11 cellular contexts compared by ENCODE assay signal in genomic region chrX:57905141-57905540, GRCh38. TPM values are rescaled to one million over a fixed set of nuclear protein-coding genes. Genes with fewer than 3 reads are reported as not detected.
A peak's percentile ranks its signal among the peaks of the same experiment; 100 is the strongest.
DNase-seq lines count a peak whose midpoint lies in the region; ATAC-seq, FAIRE-seq and TF ChIP-seq lines count a peak whose summit lies in the region.
"Had no signal": no experiment of that assay in that cellular context is flagged by ENCODE, and none has a peak within 500 bp of the region (broad histone marks: within the 10 kb centered on the region; RNA-seq: fewer than 3 reads in every experiment).

No MANE protein-coding gene starts in this region.

- peaks cover 7% of the 10 kb centered on the region for H3K36me3 Mint-ChIP-seq in activated CD8-positive, alpha-beta memory T cell treated with anti-CD3 and anti-CD28 coated beads, Interleukin-2, amount 10 ng/mL, durations not matched to agents 7 days and 5 days
- peaks cover 8% of the 10 kb centered on the region for H3K36me3 Mint-ChIP-seq in activated T-helper 1 cell treated with anti-CD3 and anti-CD28 coated beads, Interleukin-12 subunit alpha, Interleukin-12 subunit beta, Interleukin-2, Interleukin-4 antibody, amounts not matched to agents 30 ng/mL and 10 ng/mL and 1 ng/mL, durations not matched to agents 14 hours and 24 hours and 36 hours (ENCODE audit: low read depth)

- peak overlapping the region; percentile 78 for H3K27ac Mint-ChIP-seq in activated CD8-positive, alpha-beta memory T cell treated with anti-CD3 and anti-CD28 coated beads, Interleukin-2, amount 10 ng/mL, durations not matched to agents 7 days and 5 days
- H3K27ac Mint-ChIP-seq in activated T-helper 1 cell treated with anti-CD3 and anti-CD28 coated beads, Interleukin-12 subunit alpha, Interleukin-12 subunit beta, Interleukin-2, Interleukin-4 antibody, amounts not matched to agents 30 ng/mL and 10 ng/mL and 1 ng/mL, durations not matched to agents 14 hours and 24 hours and 36 hours: no peak overlapping the region

- intact Hi-C loops in activated T-helper 1 cell treated with anti-CD3 and anti-CD28 coated beads, Interleukin-12 subunit alpha, Interleukin-12 subunit beta, Interleukin-2, Interleukin-4 antibody, amounts not matched to agents 30 ng/mL and 10 ng/mL and 1 ng/mL, durations not matched to agents 14 hours and 24 hours and 36 hours (cut with micrococcal nuclease): loop anchor here (5.0 kb wide), 3 partner anchors 313 to 1093 kb away; partner anchors contain the start of genes SPIN2B and ZXDB

- peak overlapping the region; percentile 62 for H3K4me3 Mint-ChIP-seq in activated CD8-positive, alpha-beta memory T cell treated with anti-CD3 and anti-CD28 coated beads, Interleukin-2, amount 10 ng/mL, durations not matched to agents 7 days and 5 days
- H3K4me3 Mint-ChIP-seq in activated T-helper 1 cell treated with anti-CD3 and anti-CD28 coated beads, Interleukin-12 subunit alpha, Interleukin-12 subunit beta, Interleukin-2, Interleukin-4 antibody, amounts not matched to agents 30 ng/mL and 10 ng/mL and 1 ng/mL, durations not matched to agents 14 hours and 24 hours and 36 hours: peak overlapping the region; percentile 51

- H3K27ac ChIP-seq in substantia nigra (ENCODE audit: low read depth, low read length, poor library complexity, severe bottlenecking): peak overlapping the region; percentile 59

- ATAC-seq in activated CD8-positive, alpha-beta memory T cell treated with anti-CD3 and anti-CD28 coated beads, Interleukin-2, amount 10 ng/mL, durations not matched to agents 7 days and 5 days: no peak
- no peak for ATAC-seq in HG02852 (IDR thresholded peaks at IDR 0.05; ENCODE audit: unreplicated experiment)

- H3K4me3 ChIP-seq in fibroblast of villous mesenchyme (ENCODE audit: low read depth, low read length): peak overlapping the region; percentile 15

- peaks cover 26% of the 10 kb centered on the region for H3K4me1 Mint-ChIP-seq in activated CD8-positive, alpha-beta memory T cell treated with anti-CD3 and anti-CD28 coated beads, Interleukin-2, amount 10 ng/mL, durations not matched to agents 7 days and 5 days
- peaks cover 27% of the 10 kb centered on the region for H3K4me1 Mint-ChIP-seq in activated T-helper 1 cell treated with anti-CD3 and anti-CD28 coated beads, Interleukin-12 subunit alpha, Interleukin-12 subunit beta, Interleukin-2, Interleukin-4 antibody, amounts not matched to agents 30 ng/mL and 10 ng/mL and 1 ng/mL, durations not matched to agents 14 hours and 24 hours and 36 hours (ENCODE audit: low read depth)

- H3K27me3 Mint-ChIP-seq in activated CD8-positive, alpha-beta memory T cell treated with anti-CD3 and anti-CD28 coated beads, Interleukin-2, amount 10 ng/mL, durations not matched to agents 7 days and 5 days: no peaks in the 10 kb centered on the region
- H3K27me3 Mint-ChIP-seq in activated T-helper 1 cell treated with anti-CD3 and anti-CD28 coated beads, Interleukin-12 subunit alpha, Interleukin-12 subunit beta, Interleukin-2, Interleukin-4 antibody, amounts not matched to agents 30 ng/mL and 10 ng/mL and 1 ng/mL, durations not matched to agents 14 hours and 24 hours and 36 hours (ENCODE audit: insufficient read depth): no peaks in the 10 kb centered on the region

- no peak for DNase-seq in activated CD8-positive, alpha-beta memory T cell treated with anti-CD3 and anti-CD28 coated beads, Interleukin-2, amount 10 ng/mL, durations not matched to agents 7 days and 5 days
- no peak for DNase-seq in activated CD8-positive, alpha-beta memory T cell treated with anti-CD3 and anti-CD28 coated beads for 24 hours
- no peak for DNase-seq in activated T-helper 1 cell treated with anti-CD3 and anti-CD28 coated beads, Interleukin-12 subunit alpha, Interleukin-12 subunit beta, Interleukin-2, Interleukin-4 antibody, amounts not matched to agents 30 ng/mL and 10 ng/mL and 1 ng/mL, durations not matched to agents 14 hours and 24 hours and 36 hours (ENCODE audit: low spot score)
- DNase-seq in fibroblast of villous mesenchyme (ENCODE audit: low read depth) (peak; percentile 17), substantia nigra (lab: John Stamatoyannopoulos, UW) (no peak), RCC 7860 (ENCODE audit: low spot score) (no peak)
- DNase-seq in activated effector memory CD4-positive, alpha-beta T cell treated with Interleukin-2 at 50 U/mL for 16 hours: no peak
- DNase-seq: foreskin melanocyte, NCI-H226 had no signal

- FAIRE-seq in RCC 7860 (lab: Jason Lieb, UNC): no peak
- FAIRE-seq: H1 had no signal

- no peaks in the 10 kb centered on the region for H3K9me3 Mint-ChIP-seq in activated CD8-positive, alpha-beta memory T cell treated with anti-CD3 and anti-CD28 coated beads, Interleukin-2, amount 10 ng/mL, durations not matched to agents 7 days and 5 days (ENCODE audit: low read depth)
- no peaks in the 10 kb centered on the region for H3K9me3 Mint-ChIP-seq in activated T-helper 1 cell treated with anti-CD3 and anti-CD28 coated beads, Interleukin-12 subunit alpha, Interleukin-12 subunit beta, Interleukin-2, Interleukin-4 antibody, amounts not matched to agents 30 ng/mL and 10 ng/mL and 1 ng/mL, durations not matched to agents 14 hours and 24 hours and 36 hours

- CTCF ChIA-PET in activated CD8-positive, alpha-beta memory T cell treated with anti-CD3 and anti-CD28 coated beads, Interleukin-2, amount 10 ng/mL, durations not matched to agents 7 days and 5 days (lab: Charles Lee): no interaction called here

- no peak for TF ChIP-seq CTCF in fibroblast of villous mesenchyme (IDR thresholded peaks at IDR 0.05; ENCODE audit: insufficient read depth, low read depth, low read length)

RNA-seq across cellular contexts. Expression of gene ZXDA, which starts 5.1 kb away (rescaled TPM):
- 1 to 10 TPM; 3.8 to 4.0 TPM for total RNA-seq in activated CD8-positive, alpha-beta memory T cell treated with anti-CD3 and anti-CD28 coated beads, Interleukin-2, amount 10 ng/mL, durations not matched to agents 7 days and 5 days
- 3.6 and 3.7 TPM in 2 replicates for total RNA-seq in activated T-helper 1 cell treated with anti-CD3 and anti-CD28 coated beads, Interleukin-12 subunit alpha, Interleukin-12 subunit beta, Interleukin-2, Interleukin-4 antibody, amounts not matched to agents 30 ng/mL and 10 ng/mL and 1 ng/mL, durations not matched to agents 14 hours and 24 hours and 36 hours
- 5.5 and 6.9 TPM in 2 replicates for total RNA-seq in fibroblast of villous mesenchyme
- total RNA-seq: H1 had no signal
